ENCODE assay signal across 2 cellular contexts in genomic region chr1:180046674-180047073, GRCh38.
A peak's percentile ranks its signal among the peaks of the same experiment; 100 is the strongest.
TF ChIP-seq lines count a peak whose summit lies in the region.

No MANE protein-coding gene starts in this region.

TF ChIP-seq in IMR-90, 13 proteins besides CTCF, POLR2A, EP300 and RAD21:
- TF ChIP-seq BHLHE40 (IDR thresholded peaks at IDR 0.05; ENCODE audit: low read depth, low read length) (no peak), CHD1 (IDR thresholded peaks at IDR 0.05; ENCODE audit: low read depth, low read length) (no peak), FOS (IDR thresholded peaks at IDR 0.05; ENCODE audit: low read depth, low read length) (no peak), MAFK (IDR thresholded peaks at IDR 0.05; ENCODE audit: low read depth, low read length) (no peak), MAZ (IDR thresholded peaks at IDR 0.05; ENCODE audit: borderline replicate concordance, low read depth, low read length) (no peak), SMC3 (IDR thresholded peaks at IDR 0.05; ENCODE audit: low read depth, low read length) (no peak), USF2 (IDR thresholded peaks at IDR 0.05; ENCODE audit: low read depth, low read length) (no peak), RCOR1 (IDR thresholded peaks at IDR 0.05; ENCODE audit: insufficient replicate concordance, low read length) (no peak), RFX5 (IDR thresholded peaks at IDR 0.05; ENCODE audit: low read depth, low read length) (no peak), NFE2L2 (IDR thresholded peaks at IDR 0.05; ENCODE audit: low read depth, low read length) (no peak), CEBPB (IDR thresholded peaks at IDR 0.05; ENCODE audit: low read depth, low read length) (no peak), MXI1 (IDR thresholded peaks at IDR 0.05; ENCODE audit: borderline replicate concordance, low read depth, low read length) (no peak)

TF ChIP-seq in K562, 482 proteins besides CTCF, POLR2A, EP300 and RAD21:
- TF ChIP-seq ZKSCAN1 (IDR thresholded peaks at IDR 0.05; ENCODE audit: low read depth, low read length) (0 out of 2 replicates have a peak, but pooled peaks have one; percentile 60), ZNF431 (CRISPR knock-in tag; IDR thresholded peaks at IDR 0.05) (no peak), E2F3 (CRISPR knock-in tag; IDR thresholded peaks at IDR 0.05) (no peak), HDAC2 (IDR thresholded peaks at IDR 0.05) (no peak)
